ENCODE assay signal across 22 cellular contexts in the genomic region with DNA sequence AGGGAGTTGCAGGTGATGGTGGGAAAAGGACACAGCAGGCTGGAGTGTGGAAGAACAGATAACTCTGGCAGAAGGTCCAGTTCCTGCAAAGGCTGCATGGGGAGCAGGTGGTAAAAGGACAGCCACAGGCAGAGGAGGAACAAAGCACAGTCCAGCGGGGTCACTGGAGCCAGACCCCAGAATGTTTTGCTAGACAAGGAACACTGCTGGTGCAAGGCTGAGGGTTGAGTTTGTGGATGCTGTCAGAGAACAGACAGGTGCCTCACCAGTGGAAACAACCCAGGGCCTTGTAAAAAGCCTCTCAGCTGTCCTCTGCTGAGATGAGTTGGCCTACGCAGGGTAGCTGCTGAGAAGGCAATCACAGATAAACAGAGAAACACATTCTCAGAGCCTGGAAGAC.
DNase-seq lines count a peak whose midpoint lies in the region; ATAC-seq and TF ChIP-seq lines count a peak whose summit lies in the region.
"Had no signal": no experiment of that assay in that cellular context is flagged by ENCODE, and none has a peak within 500 bp of the region (broad histone marks: within the 10 kb centered on the region; RNA-seq: fewer than 3 reads in every experiment).

No MANE protein-coding gene starts in this region.

- H3K27ac Mint-ChIP-seq in stimulated activated effector memory CD8-positive, alpha-beta T cell treated with anti-CD3 and anti-CD28 coated beads, Interleukin-12 subunit alpha, Interleukin-12 subunit beta, amount 100 ng/mL, for 72 hours, result no peak overlapping the region

- H3K4me3 ChIP-seq in mesodermal cell (ENCODE audit: extremely low read depth, insufficient read depth, low read length, poor library complexity, severe bottlenecking) (no peak overlapping the region), trophoblast cell (ENCODE audit: low read depth, low read length) (no peak overlapping the region)
- H3K4me3 ChIP-seq: SK-N-MC had no signal

- H3K27me3 ChIP-seq in trophoblast cell (ENCODE audit: insufficient read depth, low read length), result no peaks in the 10 kb centered on the region

- H3K4me1 ChIP-seq in mesodermal cell (ENCODE audit: control insufficient read depth, insufficient read depth, low read length, poor library complexity, severe bottlenecking), result peaks cover 14% of the 10 kb centered on the region
- H3K4me1 ChIP-seq in trophoblast cell (ENCODE audit: control insufficient read depth in 1 of 2, insufficient read depth in 2 of 2, low read length in 2 of 2), result no peaks in the 10 kb centered on the region

- H3K36me3 ChIP-seq in mesodermal cell (ENCODE audit: control insufficient read depth, insufficient read depth, low read length) (peaks cover 24% of the 10 kb centered on the region), trophoblast cell (ENCODE audit: control insufficient read depth in 1 of 2, insufficient read depth in 2 of 2, low read length in 2 of 2) (peaks cover 5 to 6% of the 10 kb centered on the region in 2 experiments)

- H2AK5ac ChIP-seq in trophoblast cell (ENCODE audit: low read length), result no peak overlapping the region

- H3K9me3 Mint-ChIP-seq in stimulated activated effector memory CD8-positive, alpha-beta T cell treated with anti-CD3 and anti-CD28 coated beads, Interleukin-12 subunit alpha, Interleukin-12 subunit beta, amount 100 ng/mL, for 72 hours, result no peaks in the 10 kb centered on the region
- H3K9me3 Mint-ChIP-seq: CD14-positive monocyte had no signal

- no peak overlapping the region for H4K91ac ChIP-seq in trophoblast cell (ENCODE audit: low read depth, low read length)

- H3K36me3 Mint-ChIP-seq in stimulated activated effector memory CD8-positive, alpha-beta T cell treated with anti-CD3 and anti-CD28 coated beads, Interleukin-12 subunit alpha, Interleukin-12 subunit beta, amount 100 ng/mL, for 72 hours, result no peaks in the 10 kb centered on the region
- H3K36me3 Mint-ChIP-seq: CD14-positive monocyte had no signal

- H3K14ac ChIP-seq in trophoblast cell (ENCODE audit: low read length), result no peak overlapping the region

- no peak overlapping the region for H2BK5ac ChIP-seq in trophoblast cell (ENCODE audit: low read depth, low read length, poor library complexity)

- no peak overlapping the region for H3K23ac ChIP-seq in trophoblast cell (ENCODE audit: low read length)

- no peak for ATAC-seq in stimulated activated effector memory CD8-positive, alpha-beta T cell treated with anti-CD3 and anti-CD28 coated beads, Interleukin-12 subunit alpha, Interleukin-12 subunit beta, amount 100 ng/mL, for 72 hours

- H2BK12ac ChIP-seq in trophoblast cell (ENCODE audit: low read length), result no peak overlapping the region

- no peak overlapping the region for H4K12ac ChIP-seq in trophoblast cell (ENCODE audit: low read depth, low read length)

- no peak for TF ChIP-seq CTCF in VCaP (conservative IDR thresholded peaks at IDR 0.05)

- H3K4me1 Mint-ChIP-seq in stimulated activated effector memory CD8-positive, alpha-beta T cell treated with anti-CD3 and anti-CD28 coated beads, Interleukin-12 subunit alpha, Interleukin-12 subunit beta, amount 100 ng/mL, for 72 hours, result peaks cover 80% of the 10 kb centered on the region
- H3K4me1 Mint-ChIP-seq: CD14-positive monocyte had no signal

- 90 to 96% methylated on average over 2 of the region's 2 CpGs for WGBS in mesodermal cell (ENCODE audit: insufficient coverage in 2 of 2), 2 experiments
- no CpG with 5 or more reads among the region's 2 CpGs for WGBS in trophoblast cell (ENCODE audit: extremely low coverage, insufficient coverage, insufficient read length)

- H3K9ac ChIP-seq in trophoblast cell (ENCODE audit: low read length), result no peak overlapping the region
- H3K9ac ChIP-seq: KMS-11 had no signal

- H4K8ac ChIP-seq in trophoblast cell (ENCODE audit: low read depth, low read length), result no peak overlapping the region

- H2AFZ ChIP-seq in trophoblast cell (ENCODE audit: insufficient read depth, low read length, poor library complexity), result no peak overlapping the region

- 0 out of 2 replicates have a peak overlapping the region, but pooled peaks have one; percentile 93 for H3K27ac ChIP-seq in VCaP
- H3K27ac ChIP-seq in mesodermal cell (ENCODE audit: low read depth, low read length, severe bottlenecking), result peak overlapping the region; percentile 16
- no peak overlapping the region for H3K27ac ChIP-seq in trophoblast cell (ENCODE audit: low read depth, low read length)
- H3K27ac ChIP-seq: 22Rv1, HL-60, KMS-11, SK-N-MC had no signal

- H3K4me2 ChIP-seq in trophoblast cell (ENCODE audit: low read length), result no peak overlapping the region
- H3K4me2 ChIP-seq: KMS-11 had no signal

- peak; percentile 17 for DNase-seq in NCI-H345 (lab: John Stamatoyannopoulos, UW)
- DNase-seq in NCI-H345 treated with DMSO at 0.1 percent for 48 hours (lab: John Stamatoyannopoulos, UW; ENCODE audit: unreplicated experiment), result no peak
- no peak for DNase-seq in trophoblast cell
- DNase-seq in RKO (ENCODE audit: low spot score), result no peak
- DNase-seq in stimulated activated effector memory CD8-positive, alpha-beta T cell treated with anti-CD3 and anti-CD28 coated beads, Interleukin-12 subunit alpha, Interleukin-12 subunit beta, amount 100 ng/mL, for 72 hours (ENCODE audit: low spot score in 2 of 2), result no peak
- no peak for DNase-seq in midbrain (lab: John Stamatoyannopoulos, UW)
- DNase-seq: DMS79 treated with DMSO at 0.1 percent for 48 hours; H7; MV-4-11; NCI-H2029; NCI-H2171; NCI-H446 treated with DMSO at 0.1 percent for 48 hours; NCI-H69; NK-92 treated with Interleukin-12 subunit alpha and Interleukin-12 subunit beta, amount 100 ng/mL, for 24 hours; Right ventricle myocardium superior had no signal

- H3K79me2 ChIP-seq in trophoblast cell (ENCODE audit: control insufficient read depth, insufficient read depth, low read length, poor library complexity), result peaks cover 18% of the 10 kb centered on the region

- H3K4ac ChIP-seq in trophoblast cell (ENCODE audit: low read depth, low read length), result peak overlapping the region; percentile 6

- H3K18ac ChIP-seq in trophoblast cell (ENCODE audit: low read length), result no peak overlapping the region

- H3K4me3 Mint-ChIP-seq in stimulated activated effector memory CD8-positive, alpha-beta T cell treated with anti-CD3 and anti-CD28 coated beads, Interleukin-12 subunit alpha, Interleukin-12 subunit beta, amount 100 ng/mL, for 72 hours, result no peak overlapping the region
- H3K4me3 Mint-ChIP-seq: CD14-positive monocyte had no signal

- H2BK120ac ChIP-seq in trophoblast cell (ENCODE audit: insufficient read depth, low read length, poor library complexity), result no peak overlapping the region

- H3K9me3 ChIP-seq in mesodermal cell (ENCODE audit: control insufficient read depth, low read length), result no peaks in the 10 kb centered on the region
- H3K9me3 ChIP-seq in trophoblast cell (ENCODE audit: insufficient read depth, low read depth, low read length), result no peaks in the 10 kb centered on the region

- no peaks in the 10 kb centered on the region for H3K79me1 ChIP-seq in trophoblast cell (ENCODE audit: low read length)
